ENCODE assay signal across 10 cellular contexts in genomic region chr2:178047391-178047790, GRCh38. TPM values are rescaled to one million over a fixed set of nuclear protein-coding genes. Genes with fewer than 3 reads are reported as not detected.
"Had no signal": no experiment of that assay in that cellular context is flagged by ENCODE, and none has a peak within 500 bp of the region (broad histone marks: within the 10 kb centered on the region; RNA-seq: fewer than 3 reads in every experiment).

No MANE protein-coding gene starts in this region.

- DNase-seq: IMR-90, KBM-7, KG1 had no signal

- H3K27ac ChIP-seq: HL-60, KMS-11 had no signal

- ATAC-seq: HepG2, K562 had no signal

- FAIRE-seq: HepG2, HTR-8/SVneo, K562 had no signal

- H3K4me3 ChIP-seq: K562 had no signal

RNA-seq across cellular contexts. Expression of gene PDE11A, which starts 25.2 kb away (rescaled TPM):
- total RNA-seq: HT-29 had no signal
- polyA plus RNA-seq: IgD-negative memory B cell had no signal
